In genomic region chr6:169589699-169590257, GRCh38 we compare ENCODE assay signal across 8 cellular contexts.
DNase-seq lines count a peak whose midpoint lies in the region; ATAC-seq and TF ChIP-seq lines count a peak whose summit lies in the region.

No MANE protein-coding gene starts in this region.

- DNase-seq in activated naive CD4-positive, alpha-beta T cell treated with Interleukin-2 at 50 U/mL for 16 hours, result no peak
- DNase-seq in T-helper 17 cell (no peak), memory B cell (ENCODE audit: low spot score in 2 of 2) (no peak), NCI-H1092 treated with DMSO at 0.1 percent for 48 hours (lab: John Stamatoyannopoulos, UW) (no peak), AML-193 (lab: John Stamatoyannopoulos, UW) (no peak), H9 (no peak)

- no peak overlapping the region for H3T11ph ChIP-seq in H9 (ENCODE audit: low read length)

- H2AK5ac ChIP-seq in H9 (ENCODE audit: insufficient read length, low read length), result no peak overlapping the region

- no peaks in the 10 kb centered on the region for H3K27me3 Mint-ChIP-seq in activated naive CD4-positive, alpha-beta T cell treated with anti-CD3 and anti-CD28 coated beads, Interleukin-2, amount 50 U/mL, for 24 hours
- H3K27me3 Mint-ChIP-seq in T-helper 17 cell (no peaks in the 10 kb centered on the region), memory B cell (no peaks in the 10 kb centered on the region), H9 (ENCODE audit: low read depth) (no peaks in the 10 kb centered on the region)

- ATAC-seq in HG03060 (IDR thresholded peaks at IDR 0.05; ENCODE audit: low read depth, unreplicated experiment) (peak; percentile 41), T-helper 17 cell (peak; percentile 66), memory B cell (ENCODE audit: low read depth) (peak; percentile 68)

- H3K23me2 ChIP-seq in H9 (ENCODE audit: insufficient read length, low read depth, low read length, poor library complexity, severe bottlenecking), result no peaks in the 10 kb centered on the region

- peak overlapping the region; percentile 77 for H3K27ac Mint-ChIP-seq in activated naive CD4-positive, alpha-beta T cell treated with anti-CD3 and anti-CD28 coated beads, Interleukin-2, amount 50 U/mL, for 24 hours
- H3K27ac Mint-ChIP-seq in T-helper 17 cell (peak overlapping the region; percentile 87), memory B cell (peak overlapping the region; percentile 86), H9 (no peak overlapping the region)

- H3K79me2 ChIP-seq in H9 (ENCODE audit: insufficient read depth, low read length), result no peaks in the 10 kb centered on the region

- no peak overlapping the region for H3K23ac ChIP-seq in H9 (ENCODE audit: insufficient read length, low read depth, low read length)

- no peak overlapping the region for H4K8ac ChIP-seq in H9 (replicated peaks; ENCODE audit: insufficient read length, low read depth, low read length)

- H2BK15ac ChIP-seq in H9 (ENCODE audit: low read depth, low read length), result no peak overlapping the region

- no peak overlapping the region for H4K5ac ChIP-seq in H9 (ENCODE audit: insufficient read length, low read depth, low read length)

- H3K9ac ChIP-seq in H9 (ENCODE audit: extremely low read depth, insufficient read length, low read length), result no peak overlapping the region

- H3K27me3 ChIP-seq in H9 (ENCODE audit: insufficient read depth, low read length), result no peaks in the 10 kb centered on the region

- H2BK20ac ChIP-seq in H9 (ENCODE audit: low read depth, low read length, poor library complexity, severe bottlenecking), result no peak overlapping the region

- H3K4me1 Mint-ChIP-seq in activated naive CD4-positive, alpha-beta T cell treated with anti-CD3 and anti-CD28 coated beads, Interleukin-2, amount 50 U/mL, for 24 hours, result peaks cover 31% of the 10 kb centered on the region
- H3K4me1 Mint-ChIP-seq in T-helper 17 cell, result peaks cover 12% of the 10 kb centered on the region
- H3K4me1 Mint-ChIP-seq in memory B cell, result peaks cover 27% of the 10 kb centered on the region
- H3K4me1 Mint-ChIP-seq in H9, result peaks cover 0 to 4% of the 10 kb centered on the region in 2 experiments; a peak in 2 of 4 replicates

- H3K9me3 ChIP-seq in T-helper 17 cell (ENCODE audit: control insufficient read depth, low read length, poor library complexity, severe bottlenecking), result no peaks in the 10 kb centered on the region
- H3K9me3 ChIP-seq in H9 (ENCODE audit: control insufficient read depth, low read depth, low read length), result no peaks in the 10 kb centered on the region

- no peak overlapping the region for H3K18ac ChIP-seq in H9 (ENCODE audit: insufficient read length, low read depth, low read length)

- H3K9me3 Mint-ChIP-seq in activated naive CD4-positive, alpha-beta T cell treated with anti-CD3 and anti-CD28 coated beads, Interleukin-2, amount 50 U/mL, for 24 hours, result no peaks in the 10 kb centered on the region
- H3K9me3 Mint-ChIP-seq in memory B cell, result peaks cover 3% of the 10 kb centered on the region
- no peaks in the 10 kb centered on the region; a peak in 2 of 5 replicates for H3K9me3 Mint-ChIP-seq in H9

- H3K14ac ChIP-seq in H9 (ENCODE audit: insufficient read depth, low read length), result no peak overlapping the region

- WGBS in H9 (ENCODE audit: extremely low coverage, insufficient read length, low lambda C conversion rate), result no CpG with 5 or more reads among the region's 6 CpGs

- no peaks in the 10 kb centered on the region for H3K4me1 ChIP-seq in H9 (ENCODE audit: insufficient read depth, low read length)

- no peak overlapping the region for H3K4me2 ChIP-seq in H9 (ENCODE audit: insufficient read depth, insufficient read length, low read length)

- no peak overlapping the region for H2BK5ac ChIP-seq in H9 (ENCODE audit: insufficient read length, low read length)

- no peak overlapping the region for H4K91ac ChIP-seq in H9 (ENCODE audit: insufficient read length, low read depth, low read length)

- peak overlapping the region; percentile 24 for H3K4me3 Mint-ChIP-seq in activated naive CD4-positive, alpha-beta T cell treated with anti-CD3 and anti-CD28 coated beads, Interleukin-2, amount 50 U/mL, for 24 hours
- H3K4me3 Mint-ChIP-seq in T-helper 17 cell (peak overlapping the region; percentile 13), memory B cell (peak overlapping the region; percentile 74), H9 (no peak overlapping the region)

- no peak overlapping the region for H3K56ac ChIP-seq in H9 (ENCODE audit: insufficient read length, low read depth, low read length)

- H4K20me1 ChIP-seq in H9 (ENCODE audit: control insufficient read depth, insufficient read depth, insufficient read length), result no peaks in the 10 kb centered on the region

- H3K79me1 ChIP-seq in H9 (ENCODE audit: insufficient read depth, low read depth, low read length, poor library complexity, severe bottlenecking), result no peaks in the 10 kb centered on the region

- no peak overlapping the region for H3K4ac ChIP-seq in H9 (ENCODE audit: low read depth, low read length)

- H2AFZ ChIP-seq in H9 (ENCODE audit: low read length), result no peak overlapping the region

- no peak overlapping the region for H2BK120ac ChIP-seq in H9 (ENCODE audit: low read depth, low read length, poor library complexity, severe bottlenecking)

- no peak for TF ChIP-seq CTCF in H9 (conservative IDR thresholded peaks at IDR 0.05)

- H3K36me3 Mint-ChIP-seq in activated naive CD4-positive, alpha-beta T cell treated with anti-CD3 and anti-CD28 coated beads, Interleukin-2, amount 50 U/mL, for 24 hours, result peaks cover 1% of the 10 kb centered on the region
- H3K36me3 Mint-ChIP-seq in T-helper 17 cell (ENCODE audit: low read depth) (no peaks in the 10 kb centered on the region), memory B cell (peaks cover 6% of the 10 kb centered on the region), H9 (ENCODE audit: insufficient read depth in 1 of 3, low read depth in 3 of 3) (peaks cover 9 to 18% (median 18%) of the 10 kb centered on the region in 3 experiments; a peak in 6 of 7 replicates)

- no peak overlapping the region for H3K27ac ChIP-seq in H9 (ENCODE audit: insufficient read length, low read depth, low read length)

- H2BK12ac ChIP-seq in H9 (ENCODE audit: insufficient read length, low read depth, low read length), result no peak overlapping the region

Comparison
In these comparisons a context has a peak if more than half of its experiments do, and no peak if none do; other contexts are left out.
1. H3K27ac Mint-ChIP-seq: peak in activated naive CD4-positive, alpha-beta T cell treated with anti-CD3 and anti-CD28 coated beads, Interleukin-2, amount 50 U/mL, for 24 hours (single experiment), T-helper 17 cell (single experiment) and memory B cell (single experiment); none in H9 (0 of 3).
2. H3K4me3 Mint-ChIP-seq: peak in activated naive CD4-positive, alpha-beta T cell treated with anti-CD3 and anti-CD28 coated beads, Interleukin-2, amount 50 U/mL, for 24 hours (single experiment), T-helper 17 cell (single experiment) and memory B cell (single experiment); none in H9 (0 of 2).
3. Peak in every context shown above with its lines, with median percentiles within 50 percentile points of each other: ATAC-seq.